13 cellular contexts compared by ENCODE assay signal in genomic region chr7:16540559-16540958, GRCh38. TPM values are rescaled to one million over a fixed set of nuclear protein-coding genes. Genes with fewer than 3 reads are reported as not detected.
"Had no signal": no experiment of that assay in that cellular context is flagged by ENCODE, and none has a peak within 500 bp of the region (broad histone marks: within the 10 kb centered on the region; RNA-seq: fewer than 3 reads in every experiment).

No MANE protein-coding gene starts in this region.

RNA-seq across cellular contexts. Expression of gene LRRC72, which starts 13.9 kb away (rescaled TPM):
- total RNA-seq: activated CD4-positive, alpha-beta memory T cell treated with anti-CD3 and anti-CD28 coated beads, Interleukin-2, amount 10 ng/mL, durations not matched to agents 7 days and 5 days; activated CD4-positive, alpha-beta T cell treated with anti-CD3 and anti-CD28 coated beads for 36 hours; activated CD4-positive, alpha-beta T cell treated with anti-CD3 and anti-CD28 coated beads, Interleukin-2, amount 10 ng/mL, durations not matched to agents 7 days and 5 days; activated CD8-positive, alpha-beta memory T cell treated with anti-CD3 and anti-CD28 coated beads, Interleukin-2, amount 10 ng/mL, durations not matched to agents 7 days and 5 days; activated CD8-positive, alpha-beta T cell treated with anti-CD3 and anti-CD28 coated beads, Interleukin-2, amount 10 ng/mL, durations not matched to agents 7 days and 5 days; activated naive CD8-positive, alpha-beta T cell treated with anti-CD3 and anti-CD28 coated beads, Interleukin-2, amount 10 ng/mL, durations not matched to agents 7 days and 5 days; activated T-helper 2 cell treated with anti-CD3 and anti-CD28 coated beads, Interferon-gamma antibody, Interleukin-2, Interleukin-4, amounts not matched to agents 10 μg/mL and 5 μg/mL and 100 μg/mL, durations not matched to agents 14 hours and 24 hours and 36 hours; ascending aorta; bronchial epithelial cell; cardiac muscle cell; chondrocyte; WTC11 had no signal
- polyA plus RNA-seq: adipose tissue, cardiac muscle cell had no signal
